ENCODE assay signal across 2 cellular contexts in genomic region chr20:36371391-36371790, GRCh38.
TF ChIP-seq lines count a peak whose summit lies in the region.

No MANE protein-coding gene starts in this region.

TF ChIP-seq in HepG2, 621 proteins besides CTCF, POLR2A, EP300 and RAD21 (continued from another document):
- peak; percentile 43; the same call in 1 of the 2 replicates for TF ChIP-seq ATF7 (IDR thresholded peaks at IDR 0.05)
- no peak for TF ChIP-seq ATF7 (CRISPR knock-in tag; IDR thresholded peaks at IDR 0.05)

TF ChIP-seq in IMR-90, 13 proteins besides CTCF, POLR2A, EP300 and RAD21:
- no peak for TF ChIP-seq USF2 (IDR thresholded peaks at IDR 0.05; ENCODE audit: low read depth, low read length)
- no peak for TF ChIP-seq FOS (IDR thresholded peaks at IDR 0.05; ENCODE audit: low read depth, low read length)
- TF ChIP-seq RCOR1 (IDR thresholded peaks at IDR 0.05; ENCODE audit: insufficient replicate concordance, low read length), result no peak
- TF ChIP-seq SMC3 (IDR thresholded peaks at IDR 0.05; ENCODE audit: low read depth, low read length), result no peak
- no peak for TF ChIP-seq CHD1 (IDR thresholded peaks at IDR 0.05; ENCODE audit: low read depth, low read length)
- no peak for TF ChIP-seq MXI1 (IDR thresholded peaks at IDR 0.05; ENCODE audit: borderline replicate concordance, low read depth, low read length)
- no peak for TF ChIP-seq MAFK (IDR thresholded peaks at IDR 0.05; ENCODE audit: low read depth, low read length)
- no peak for TF ChIP-seq NFE2L2 (IDR thresholded peaks at IDR 0.05; ENCODE audit: low read depth, low read length)
- TF ChIP-seq MAZ (IDR thresholded peaks at IDR 0.05; ENCODE audit: borderline replicate concordance, low read depth, low read length), result no peak
- TF ChIP-seq BHLHE40 (IDR thresholded peaks at IDR 0.05; ENCODE audit: low read depth, low read length), result no peak
- TF ChIP-seq RFX5 (IDR thresholded peaks at IDR 0.05; ENCODE audit: low read depth, low read length), result no peak
- no peak for TF ChIP-seq CEBPB (IDR thresholded peaks at IDR 0.05; ENCODE audit: low read depth, low read length)
- TF ChIP-seq ELK1 (IDR thresholded peaks at IDR 0.05; ENCODE audit: borderline replicate concordance, low read depth, low read length), result no peak
